In the genomic region with DNA sequence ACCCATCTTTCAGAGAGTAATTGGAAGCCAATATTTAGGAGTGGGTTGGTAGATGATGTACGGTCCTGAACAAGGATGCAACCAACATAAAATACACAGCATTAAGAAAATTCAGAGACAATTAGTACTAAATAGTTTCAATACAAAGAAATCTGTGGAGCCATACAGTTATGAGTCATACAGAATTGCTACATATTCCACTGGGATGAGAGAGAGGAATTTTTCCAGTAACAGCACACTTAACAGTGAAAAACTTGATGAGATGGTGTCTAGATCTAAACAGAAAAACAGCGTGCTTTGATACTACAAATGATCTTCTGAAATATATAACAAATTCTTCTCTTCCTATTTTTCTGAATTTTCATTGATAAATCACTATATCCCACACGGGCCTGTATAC, we compare ENCODE assay signal across 16 cellular contexts.
DNase-seq lines count a peak whose midpoint lies in the region; ATAC-seq, FAIRE-seq and TF ChIP-seq lines count a peak whose summit lies in the region.
"Had no signal": no experiment of that assay in that cellular context is flagged by ENCODE, and none has a peak within 500 bp of the region (broad histone marks: within the 10 kb centered on the region; RNA-seq: fewer than 3 reads in every experiment).

No MANE protein-coding gene starts in this region.

- H2BK15ac ChIP-seq in mesenchymal stem cell (ENCODE audit: low read depth, poor library complexity, severe bottlenecking), result no peak overlapping the region

- CTCF ChIA-PET in WTC11 (lab: Charles Lee), result no interaction called here

- no peak overlapping the region for H2BK120ac ChIP-seq in mesenchymal stem cell (ENCODE audit: low read depth, low read length)

- no peak overlapping the region for H3K9ac ChIP-seq in astrocyte (ENCODE audit: low read length)
- H3K9ac ChIP-seq in mesenchymal stem cell (ENCODE audit: low read length), result no peak overlapping the region

- H3K27me3 Mint-ChIP-seq in astrocyte (ENCODE audit: low read depth, unreplicated experiment), result no peaks in the 10 kb centered on the region
- no peaks in the 10 kb centered on the region for H3K27me3 Mint-ChIP-seq in mesothelial cell of epicardium (ENCODE audit: low read depth)
- no peaks in the 10 kb centered on the region for H3K27me3 Mint-ChIP-seq in WTC11 (ENCODE audit: low read depth)
- H3K27me3 Mint-ChIP-seq: B cell; CD4-positive, alpha-beta T cell had no signal

- H3K14ac ChIP-seq in mesenchymal stem cell (ENCODE audit: low read length in 2 of 2), result no peak overlapping the region

- H3K36me3 ChIP-seq in astrocyte (ENCODE audit: insufficient read depth, low read length) (no peaks in the 10 kb centered on the region), mesenchymal stem cell (ENCODE audit: control insufficient read depth in 1 of 2, insufficient read depth in 2 of 2, low read depth in 1 of 2, low read length in 2 of 2) (no peaks in the 10 kb centered on the region), heart right ventricle (no peaks in the 10 kb centered on the region)

- ATAC-seq in heart right ventricle (no peak), WTC11 (no peak)
- ATAC-seq: GM23338, HepG2 had no signal

- H3K4me2 ChIP-seq in astrocyte (ENCODE audit: low read length) (no peak overlapping the region), mesenchymal stem cell (ENCODE audit: low read length, poor library complexity, severe bottlenecking) (no peak overlapping the region)
- H3K4me2 ChIP-seq: GM23338 had no signal

- peak; percentile 43 for FAIRE-seq in H54 (lab: Jason Lieb, UNC)
- no peak for FAIRE-seq in astrocyte (lab: Jason Lieb, UNC)
- FAIRE-seq: GM18507, HepG2 had no signal

- no peak overlapping the region for H3K4me3 ChIP-seq in astrocyte (ENCODE audit: insufficient read depth, low read depth, low read length)
- H3K4me3 ChIP-seq in mesenchymal stem cell (ENCODE audit: insufficient read depth in 1 of 2, low read depth in 1 of 2, low read length in 2 of 2), result no peak overlapping the region
- no peak overlapping the region for H3K4me3 ChIP-seq in heart right ventricle
- H3K4me3 ChIP-seq: GM23338 had no signal

- H2BK5ac ChIP-seq in mesenchymal stem cell (ENCODE audit: low read depth, low read length, poor library complexity, severe bottlenecking), result no peak overlapping the region

- no peaks in the 10 kb centered on the region for H3K4me1 ChIP-seq in astrocyte (ENCODE audit: insufficient read depth, low read length)
- H3K4me1 ChIP-seq in mesenchymal stem cell (ENCODE audit: control insufficient read depth, insufficient read depth, low read depth, low read length), result no peaks in the 10 kb centered on the region
- H3K4me1 ChIP-seq in heart right ventricle, result no peaks in the 10 kb centered on the region

- no peak overlapping the region for H3K27ac ChIP-seq in astrocyte (ENCODE audit: low read depth, low read length)
- no peak overlapping the region for H3K27ac ChIP-seq in mesenchymal stem cell (ENCODE audit: low read length, poor library complexity, severe bottlenecking)
- H3K27ac ChIP-seq in heart right ventricle, result no peak overlapping the region

- H2AFZ ChIP-seq in astrocyte (ENCODE audit: low read depth, low read length) (no peak overlapping the region), mesenchymal stem cell (ENCODE audit: low read depth, low read length) (no peak overlapping the region)
- H2AFZ ChIP-seq: GM23338 had no signal

- H3K36me3 Mint-ChIP-seq in astrocyte (ENCODE audit: low read depth, unreplicated experiment), result no peaks in the 10 kb centered on the region
- H3K36me3 Mint-ChIP-seq in mesothelial cell of epicardium, result no peaks in the 10 kb centered on the region
- peaks cover 3% of the 10 kb centered on the region; the same call in 1 of the 2 replicates for H3K36me3 Mint-ChIP-seq in WTC11

- no peak for DNase-seq in H54 (ENCODE audit: insufficient read length, low spot score)
- DNase-seq in LHCN-M2 (ENCODE audit: low read depth), result peak; percentile 7
- DNase-seq in astrocyte (ENCODE audit: low read depth), result no peak
- DNase-seq in mesenchymal stem cell, result peak; percentile 12
- DNase-seq in mesothelial cell of epicardium (ENCODE audit: low spot score in 2 of 2, unreplicated experiment in 2 of 2), result no peak
- DNase-seq in heart right ventricle, result no peak
- DNase-seq in WTC11 (ENCODE audit: low spot score), result no peak
- DNase-seq: C1 segment of cervical spinal cord; Calu3; CD4-positive, alpha-beta T cell; DMS 273 treated with DMSO at 0.1 percent for 48 hours; H9 had no signal

- WGBS in mesenchymal stem cell, result no CpG with 5 or more reads among the region's 3 CpGs
- 60 to 80% methylated on average over 3 of the region's 3 CpGs for WGBS in heart right ventricle, 2 donors

- H3K4ac ChIP-seq in mesenchymal stem cell (ENCODE audit: low read depth in 1 of 2, low read length in 2 of 2), result no peak overlapping the region

- H3K27me3 ChIP-seq in astrocyte (ENCODE audit: insufficient read depth, low read length), result no peaks in the 10 kb centered on the region
- no peaks in the 10 kb centered on the region for H3K27me3 ChIP-seq in mesenchymal stem cell (ENCODE audit: control insufficient read depth in 1 of 2, insufficient read depth in 1 of 2, low read length in 2 of 2)
- H3K27me3 ChIP-seq in heart right ventricle, result no peaks in the 10 kb centered on the region

- H3K23ac ChIP-seq in mesenchymal stem cell (ENCODE audit: low read length in 2 of 2), result no peak overlapping the region

- no peak overlapping the region for H4K8ac ChIP-seq in mesenchymal stem cell (ENCODE audit: low read length)

- H3K27ac Mint-ChIP-seq in astrocyte (ENCODE audit: unreplicated experiment) (peak overlapping the region; percentile 44), mesothelial cell of epicardium (no peak overlapping the region), WTC11 (no peak overlapping the region)
- H3K27ac Mint-ChIP-seq: B cell; CD4-positive, alpha-beta T cell; GM23338; H9 had no signal

- H4K20me1 ChIP-seq in astrocyte (ENCODE audit: insufficient read depth, low read length), result no peaks in the 10 kb centered on the region

- H3K79me2 ChIP-seq in astrocyte (ENCODE audit: insufficient read depth, low read length), result no peaks in the 10 kb centered on the region

- H2AK5ac ChIP-seq in mesenchymal stem cell (ENCODE audit: low read length, severe bottlenecking), result no peak overlapping the region

- H3K4me3 Mint-ChIP-seq in astrocyte (ENCODE audit: unreplicated experiment) (no peak overlapping the region), mesothelial cell of epicardium (no peak overlapping the region), WTC11 (no peak overlapping the region)
- H3K4me3 Mint-ChIP-seq: B cell; CD4-positive, alpha-beta T cell; GM23338; H9 had no signal

- H3K9me3 ChIP-seq in astrocyte (ENCODE audit: insufficient read depth, low read depth, low read length) (no peaks in the 10 kb centered on the region), mesenchymal stem cell (ENCODE audit: control insufficient read depth, low read length) (no peaks in the 10 kb centered on the region), heart right ventricle (peaks cover 0 to 11% (median 0%) of the 10 kb centered on the region in 11 donors)

- no peaks in the 10 kb centered on the region for H3K79me1 ChIP-seq in mesenchymal stem cell (replicated peaks; ENCODE audit: low read length, poor library complexity, severe bottlenecking)

- no peak overlapping the region for H2BK12ac ChIP-seq in mesenchymal stem cell (ENCODE audit: low read length in 2 of 2)

- no peak overlapping the region for H3K18ac ChIP-seq in mesenchymal stem cell (ENCODE audit: low read depth in 1 of 2, low read length in 2 of 2)

- H3K9me3 Mint-ChIP-seq in astrocyte (ENCODE audit: unreplicated experiment), result peaks cover 3% of the 10 kb centered on the region
- H3K9me3 Mint-ChIP-seq in mesothelial cell of epicardium, result peaks cover 3% of the 10 kb centered on the region
- H3K9me3 Mint-ChIP-seq in WTC11, result peaks cover 15% of the 10 kb centered on the region
- H3K9me3 Mint-ChIP-seq: GM23338, H9 had no signal

- H4K91ac ChIP-seq in mesenchymal stem cell (ENCODE audit: low read length), result no peak overlapping the region

- no peak for TF ChIP-seq CTCF in astrocyte (IDR thresholded peaks at IDR 0.05; ENCODE audit: insufficient read depth, low read depth, low read length)
- no peak for TF ChIP-seq CTCF in mesothelial cell of epicardium (IDR thresholded peaks at IDR 0.05; ENCODE audit: unreplicated experiment)
- TF ChIP-seq CTCF in heart right ventricle (IDR thresholded peaks at IDR 0.05), result no peak
- TF ChIP-seq CTCF in WTC11 (IDR thresholded peaks at IDR 0.05), result no peak

- POLR2A ChIA-PET in WTC11 (lab: Charles Lee), result no interaction called here

- peaks cover 4% of the 10 kb centered on the region for H3K4me1 Mint-ChIP-seq in astrocyte (ENCODE audit: low read depth, unreplicated experiment)
- no peaks in the 10 kb centered on the region for H3K4me1 Mint-ChIP-seq in mesothelial cell of epicardium
- H3K4me1 Mint-ChIP-seq in WTC11, result peaks cover 6% of the 10 kb centered on the region
- H3K4me1 Mint-ChIP-seq: B cell had no signal

- TF ChIP-seq POLR2A in H54 (IDR thresholded peaks at IDR 0.05; ENCODE audit: low read depth, low read length), result no peak

- intact Hi-C loops in heart right ventricle (cut with DNase I), result no loop called here

TF ChIP-seq in WTC11, 78 proteins besides CTCF, POLR2A, EP300 and RAD21 (continues in another document):
- TF ChIP-seq SP1 (CRISPR knock-in tag; conservative IDR thresholded peaks at IDR 0.05) (no peak), ZBTB21 (CRISPR knock-in tag; IDR thresholded peaks at IDR 0.05; ENCODE audit: borderline replicate concordance) (no peak), ZNF512 (CRISPR knock-in tag; IDR thresholded peaks at IDR 0.05; ENCODE audit: borderline replicate concordance) (no peak), ZNF671 (CRISPR knock-in tag; IDR thresholded peaks at IDR 0.05) (no peak)

Comparison
In these comparisons a context has a peak if more than half of its experiments do, and no peak if none do; other contexts are left out.
1. DNase-seq: peak in LHCN-M2 (single experiment) and mesenchymal stem cell (single experiment); none in H54 (single experiment), astrocyte (single experiment), mesothelial cell of epicardium (0 of 2), heart right ventricle (0 of 2) and WTC11 (single experiment).